11 cellular contexts compared by ENCODE assay signal in genomic region chr7:1668486-1668931, GRCh38. TPM values are rescaled to one million over a fixed set of nuclear protein-coding genes. Genes with fewer than 3 reads are reported as not detected.
DNase-seq lines count a peak whose midpoint lies in the region; ATAC-seq, FAIRE-seq and TF ChIP-seq lines count a peak whose summit lies in the region.
"Had no signal": no experiment of that assay in that cellular context is flagged by ENCODE, and none has a peak within 500 bp of the region (broad histone marks: within the 10 kb centered on the region; RNA-seq: fewer than 3 reads in every experiment).

No MANE protein-coding gene starts in this region.

- peak overlapping the region in 1 of 3 experiments; percentile 10; a peak in 1 of 6 replicates for H3K4me3 ChIP-seq in HepG2 (replicated peaks in 1 of 3; ENCODE audit: insufficient read depth in 1 of 3, low read depth in 2 of 3, low read length in 3 of 3)
- H3K4me3 ChIP-seq: MG63 had no signal

- ATAC-seq in HepG2 (peak; percentile 58), HG03521 (IDR thresholded peaks at IDR 0.05; ENCODE audit: unreplicated experiment) (no peak)

- H3K27ac ChIP-seq in HepG2 (ENCODE audit: extremely low read length, insufficient read depth, low read length), result no peak overlapping the region

- H3K4me3 Mint-ChIP-seq in activated CD4-positive, alpha-beta T cell treated with anti-CD3 and anti-CD28 coated beads, Interleukin-2, amount 10 ng/mL, durations not matched to agents 24 days and 14 days, result peak overlapping the region; percentile 62
- H3K4me3 Mint-ChIP-seq in type B pancreatic cell, result peak overlapping the region; percentile 77

- no peak overlapping the region for H2AFZ ChIP-seq in HepG2 (ENCODE audit: low read length)

- H3K27ac Mint-ChIP-seq in activated CD4-positive, alpha-beta T cell treated with anti-CD3 and anti-CD28 coated beads, Interleukin-2, amount 10 ng/mL, durations not matched to agents 24 days and 14 days, result no peak overlapping the region
- no peak overlapping the region for H3K27ac Mint-ChIP-seq in type B pancreatic cell

- TF ChIP-seq CTCF in HepG2 (CRISPR knock-in tag; IDR thresholded peaks at IDR 0.05) (no peak), type B pancreatic cell (conservative IDR thresholded peaks at IDR 0.05) (no peak)

- no peak for TF ChIP-seq RAD21 in HepG2 (CRISPR knock-in tag; IDR thresholded peaks at IDR 0.05)

- H3K27me3 ChIP-seq in HepG2 (ENCODE audit: control insufficient read depth in 1 of 2, insufficient read depth in 2 of 2, low read length in 2 of 2), result peaks cover 7 to 52% of the 10 kb centered on the region in 2 experiments; a peak in 4 of 5 replicates

- intact Hi-C loops in activated CD4-positive, alpha-beta T cell treated with anti-CD3 and anti-CD28 coated beads, Interleukin-2, amount 10 ng/mL, durations not matched to agents 24 days and 14 days (cut with micrococcal nuclease), result loop anchor here (10.0 kb wide), 1 partner anchor 424 kb away; no protein-coding TSS in a partner anchor
- intact Hi-C loops in HepG2 (cut with micrococcal nuclease; ENCODE audit: unreplicated experiment), result no loop called here

- TF ChIP-seq EP300 in HepG2 (IDR thresholded peaks at IDR 0.05; ENCODE audit: low read depth in 2 of 2, low read length in 2 of 2), result no peak
- no peak for TF ChIP-seq EP300 in HepG2 (CRISPR knock-in tag; IDR thresholded peaks at IDR 0.05; ENCODE audit: borderline replicate concordance)

- BruUV-seq in HepG2 (replicated peaks; lab: Mats Ljungman, UMichigan), result no TSS peak

- no peaks in the 10 kb centered on the region for H3K9me3 ChIP-seq in HepG2 (ENCODE audit: low read length)
- H3K9me3 ChIP-seq: MG63 had no signal

- FAIRE-seq in HepG2 (lab: Jason Lieb, UNC), result no peak

- POLR2A ChIA-PET in HepG2 (lab: Yijun Ruan, JAX), result no interaction called here

- peaks cover 29% of the 10 kb centered on the region for H3K27me3 Mint-ChIP-seq in activated CD4-positive, alpha-beta T cell treated with anti-CD3 and anti-CD28 coated beads, Interleukin-2, amount 10 ng/mL, durations not matched to agents 24 days and 14 days
- H3K27me3 Mint-ChIP-seq in type B pancreatic cell, result peaks cover 35% of the 10 kb centered on the region

- H3K79me2 ChIP-seq in HepG2 (ENCODE audit: insufficient read depth, low read length), result no peaks in the 10 kb centered on the region

- H3K9me3 Mint-ChIP-seq in activated CD4-positive, alpha-beta T cell treated with anti-CD3 and anti-CD28 coated beads, Interleukin-2, amount 10 ng/mL, durations not matched to agents 24 days and 14 days, result no peaks in the 10 kb centered on the region
- H3K9me3 Mint-ChIP-seq in type B pancreatic cell, result no peaks in the 10 kb centered on the region

- peak overlapping the region; percentile 26; the same call in 1 of the 2 replicates for H3K4me2 ChIP-seq in HepG2 (ENCODE audit: low read depth, low read length)

- WGBS in HepG2 (ENCODE audit: low lambda C conversion rate), result 0% methylated on average over 2 of the region's 16 CpGs

- in situ Hi-C loops in HepG2 (cut with HindIII; ENCODE audit: extremely low pct_ligation_motif_present, low pct_unique_long_range_greater_than_20kb), result loop anchor here (5.0 kb wide), 2 partner anchors 44 to 89 kb away; no protein-coding TSS in a partner anchor

- no peak for DNase-seq in activated CD4-positive, alpha-beta T cell treated with anti-CD3 and anti-CD28 coated beads, Interleukin-2, amount 10 ng/mL, durations not matched to agents 24 days and 14 days
- no peak for DNase-seq in activated CD4-positive, alpha-beta T cell treated with anti-CD3 and anti-CD28 coated beads for 48 hours
- DNase-seq in activated CD8-positive, alpha-beta memory T cell treated with anti-CD3 and anti-CD28 coated beads, Interleukin-2, amount 50 U/mL, for 48 hours, result peak; percentile 57
- no peak for DNase-seq in HepG2 (ENCODE audit: low spot score)
- peak; percentile 72 for DNase-seq in type B pancreatic cell (ENCODE audit: extremely low spot score, unreplicated experiment)
- DNase-seq in NCI-H2107 (lab: John Stamatoyannopoulos, UW), result no peak
- no peak for DNase-seq in GF-D8 (lab: John Stamatoyannopoulos, UW)
- DNase-seq: MG63, midbrain, SIG-M5 had no signal

- peaks cover 22% of the 10 kb centered on the region; the same call in 1 of the 2 replicates for H3K4me1 ChIP-seq in HepG2 (ENCODE audit: insufficient read depth, low read length)

- H4K20me1 ChIP-seq in HepG2 (ENCODE audit: insufficient read depth, low read length), result no peaks in the 10 kb centered on the region

- H3K36me3 ChIP-seq in HepG2 (replicated peaks in 1 of 2; ENCODE audit: control insufficient read depth in 1 of 2, insufficient read depth in 2 of 2, low read length in 2 of 2), result no peaks in the 10 kb centered on the region
- H3K36me3 ChIP-seq: MG63 had no signal

- H3K9ac ChIP-seq in HepG2 (ENCODE audit: insufficient read depth, low read depth, low read length), result no peak overlapping the region

- H3K36me3 Mint-ChIP-seq in activated CD4-positive, alpha-beta T cell treated with anti-CD3 and anti-CD28 coated beads, Interleukin-2, amount 10 ng/mL, durations not matched to agents 24 days and 14 days (ENCODE audit: low read depth), result no peaks in the 10 kb centered on the region
- no peaks in the 10 kb centered on the region for H3K36me3 Mint-ChIP-seq in type B pancreatic cell

- TF ChIP-seq POLR2A in HepG2 (IDR thresholded peaks at IDR 0.05; ENCODE audit: insufficient read depth in 1 of 2, low read depth in 2 of 2, low read length in 2 of 2), result no peak

- H3K4me1 Mint-ChIP-seq in activated CD4-positive, alpha-beta T cell treated with anti-CD3 and anti-CD28 coated beads, Interleukin-2, amount 10 ng/mL, durations not matched to agents 24 days and 14 days, result peaks cover 5% of the 10 kb centered on the region
- peaks cover 5% of the 10 kb centered on the region for H3K4me1 Mint-ChIP-seq in type B pancreatic cell (ENCODE audit: unreplicated experiment)

- CTCF ChIA-PET in HepG2 (lab: Yijun Ruan, JAX; ENCODE audit: low intra/inter-chr PET ratio, low total read pairs), result no interaction called here

TF ChIP-seq in HepG2, 621 proteins besides CTCF, POLR2A, EP300 and RAD21 (continues in another document):
- no peak for TF ChIP-seq ZNF792 (CRISPR knock-in tag; IDR thresholded peaks at IDR 0.05)
- TF ChIP-seq TOE1 (CRISPR knock-in tag; IDR thresholded peaks at IDR 0.05), result no peak
- TF ChIP-seq FOXK1 (CRISPR knock-in tag; IDR thresholded peaks at IDR 0.05; ENCODE audit: borderline replicate concordance, low read depth), result no peak
- TF ChIP-seq, protein P1, sequence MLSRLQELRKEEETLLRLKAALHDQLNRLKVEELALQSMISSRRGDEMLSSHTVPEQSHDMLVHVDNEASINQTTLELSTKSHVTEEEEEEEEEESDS (CRISPR knock-in tag; IDR thresholded peaks at IDR 0.05; ENCODE audit: borderline replicate concordance), result no peak

RNA-seq across cellular contexts. Expression of gene ELFN1, which starts 1.6 kb away (rescaled TPM):
- total RNA-seq in activated CD4-positive, alpha-beta T cell treated with anti-CD3 and anti-CD28 coated beads, Interleukin-2, amount 10 ng/mL, durations not matched to agents 24 days and 14 days, result not detected in 2 replicates
- total RNA-seq in HepG2 (2016; rRNA removed; fragmentation: Illumina TruSeq; extraction: Trizol) (0.13 and 0.18 TPM in 2 replicates), type B pancreatic cell (ENCODE audit: low replicate concordance) (5.7 and 5.8 TPM in 2 replicates)
- total RNA-seq in HepG2 (2016; cell fraction: cytosol; rRNA removed; fragmentation: Illumina TruSeq; extraction: Trizol; ENCODE audit: low read depth), result 0.10 TPM in 1 of 2 replicates, not detected in the other
- total RNA-seq in HepG2 (2016; cell fraction: insoluble cytoplasmic fraction; rRNA removed; fragmentation: Illumina TruSeq; extraction: Trizol), result 0.21 and 0.28 TPM in 2 replicates
- total RNA-seq in HepG2 (2016; cell fraction: membrane; rRNA removed; fragmentation: Illumina TruSeq; extraction: Trizol), result 0.10 and 0.12 TPM in 2 replicates
- 0.13 and 0.19 TPM in 2 replicates for total RNA-seq in HepG2 (2016; cell fraction: nucleus; rRNA removed; fragmentation: Illumina TruSeq; extraction: Trizol)
- 0.13 and 1.5 TPM in 2 replicates for polyA plus RNA-seq in HepG2 (2011; rRNA removed)
- 0.32 and 1.0 TPM in 2 replicates for polyA plus RNA-seq in HepG2 (2011; cell fraction: cytosol; rRNA removed)
- polyA plus RNA-seq in HepG2 (2011; cell fraction: nucleus; rRNA removed), result 0.48 and 1.6 TPM in 2 replicates
- 0.28 and 1.0 TPM in 2 replicates for polyA plus RNA-seq in HepG2 (2012)
- 0.03 and 0.05 TPM in 2 replicates for polyA plus RNA-seq in HepG2 (2016; cell fraction: cytosol; fragmentation: Illumina TruSeq; extraction: Trizol; ENCODE audit: low read depth)
- 0.22 and 0.29 TPM in 2 replicates for polyA plus RNA-seq in HepG2 (2016; cell fraction: insoluble cytoplasmic fraction; fragmentation: Illumina TruSeq; extraction: Trizol; ENCODE audit: low read depth)
- polyA plus RNA-seq in HepG2 (2016; cell fraction: membrane; fragmentation: Illumina TruSeq; extraction: Trizol; ENCODE audit: low read depth), result 0.09 and 0.12 TPM in 2 replicates
- polyA plus RNA-seq in HepG2 (2016; cell fraction: nucleus; fragmentation: Illumina TruSeq; extraction: Trizol; ENCODE audit: insufficient read depth, low read depth), result 0.27 and 0.31 TPM in 2 replicates
- polyA minus RNA-seq in HepG2 (2011; rRNA and poly(A)+ RNA removed; ENCODE audit: low replicate concordance), result 0.21 and 0.50 TPM in 2 replicates
- polyA minus RNA-seq in HepG2 (2011; cell fraction: cytosol; rRNA and poly(A)+ RNA removed), result 0.18 and 1.1 TPM in 2 replicates
- 0.13 and 0.50 TPM in 2 replicates for polyA minus RNA-seq in HepG2 (2011; cell fraction: nucleus; rRNA and poly(A)+ RNA removed)

Comparison
In these comparisons a context has a peak if more than half of its experiments do, and no peak if none do; other contexts are left out.
1. DNase-seq: peak in activated CD8-positive, alpha-beta memory T cell treated with anti-CD3 and anti-CD28 coated beads, Interleukin-2, amount 50 U/mL, for 48 hours (single experiment) and type B pancreatic cell (single experiment); none in activated CD4-positive, alpha-beta T cell treated with anti-CD3 and anti-CD28 coated beads, Interleukin-2, amount 10 ng/mL, durations not matched to agents 24 days and 14 days (single experiment), activated CD4-positive, alpha-beta T cell treated with anti-CD3 and anti-CD28 coated beads for 48 hours (single experiment), HepG2 (single experiment), NCI-H2107 (single experiment) and GF-D8 (single experiment).